Comparison of ENCODE assay signal across 24 cellular contexts in genomic region chr2:160741271-160741670, GRCh38.
"Had no signal": no experiment of that assay in that cellular context is flagged by ENCODE, and none has a peak within 500 bp of the region (broad histone marks: within the 10 kb centered on the region; RNA-seq: fewer than 3 reads in every experiment).

No MANE protein-coding gene starts in this region.

- H3K4me2 ChIP-seq: PC-9 had no signal

- H2AFZ ChIP-seq: PC-9 had no signal

- H3K27ac ChIP-seq: HL-60, PC-9, Peyer's patch, SJSA1, SK-N-MC had no signal

- H3K4me1 ChIP-seq: Peyer's patch had no signal

- H3K27me3 ChIP-seq: MG63, Peyer's patch, SJSA1 had no signal

- H3K36me3 ChIP-seq: MG63, Peyer's patch, SJSA1 had no signal

- H3K9me3 ChIP-seq: MG63, Peyer's patch, SJSA1 had no signal

- H3K4me3 ChIP-seq: MG63, PC-9, Peyer's patch, SJSA1, SK-N-MC had no signal

- DNase-seq: KBM-7; MG63; NCI-H1092; NCI-H1105 treated with DMSO at 0.1 percent for 48 hours; NCI-H1417 treated with DMSO at 0.1 percent for 48 hours; NCI-H146; NCI-H1694 treated with DMSO at 0.1 percent for 48 hours; NCI-H1930; NCI-H2081 treated with DMSO at 0.1 percent for 48 hours; NCI-H2171; NCI-H226; NCI-H446; NCI-H510A; NCI-H524 treated with DMSO at 0.1 percent for 48 hours; NCI-H69; NCI-H774; NK-92 treated with Interleukin-12 subunit alpha and Interleukin-12 subunit beta, amount 100 ng/mL, for 24 hours; OCI-M1; PC-9; Peyer's patch; SHP77 treated with DMSO at 0.1 percent for 48 hours had no signal
